ENCODE assay signal across 27 cellular contexts in the genomic region with DNA sequence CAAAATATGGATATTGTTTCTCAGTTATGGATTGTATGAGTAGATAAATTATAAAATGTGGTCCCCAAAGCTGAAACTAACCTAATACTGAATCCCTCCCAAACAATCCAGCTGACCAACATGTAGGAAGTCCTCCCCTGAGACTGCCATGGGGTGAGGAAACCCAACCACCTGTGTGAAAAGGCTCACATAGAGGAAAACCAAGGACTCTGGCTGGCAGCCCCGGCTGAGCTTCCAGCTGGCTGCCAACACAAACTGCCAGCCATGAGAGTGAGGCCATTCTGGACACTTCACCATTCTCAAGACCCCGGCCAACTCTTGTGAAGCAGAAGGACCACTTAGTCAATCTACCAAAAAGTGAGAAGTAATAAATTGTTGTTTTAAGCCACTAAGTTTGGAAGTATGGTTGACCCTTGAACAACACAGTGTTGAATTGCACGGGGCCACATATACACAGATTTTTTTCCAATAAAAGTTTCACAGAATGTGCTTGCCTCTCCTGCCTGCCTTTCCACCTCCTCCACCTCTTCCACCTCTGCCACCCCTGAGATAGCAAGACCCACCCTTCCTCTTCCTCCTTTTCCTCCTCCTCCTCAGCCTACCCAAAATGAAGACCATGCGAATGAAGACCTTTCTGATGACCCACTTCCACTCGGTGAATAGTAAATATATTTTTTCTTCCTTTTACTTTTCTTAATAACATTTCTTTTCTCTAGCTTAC. TPM values are rescaled to one million over a fixed set of nuclear protein-coding genes. Genes with fewer than 3 reads are reported as not detected.
"Had no signal": no experiment of that assay in that cellular context is flagged by ENCODE, and none has a peak within 500 bp of the region (broad histone marks: within the 10 kb centered on the region; RNA-seq: fewer than 3 reads in every experiment).

No MANE protein-coding gene starts in this region.

- H3K27me3 ChIP-seq: gastrocnemius medialis had no signal

- H3K9me3 ChIP-seq: esophagus squamous epithelium, gastrocnemius medialis, heart right ventricle, left lung, lower lobe of right lung, mucosa of descending colon had no signal

- H3K4me3 ChIP-seq: coronary artery, dorsolateral prefrontal cortex, esophagus squamous epithelium, gastrocnemius medialis, heart right ventricle, left lung, lower lobe of right lung, mucosa of descending colon had no signal

- ATAC-seq: esophagus mucosa, gastrocnemius medialis, heart right ventricle, left cardiac atrium, left lung, left ventricle myocardium superior, lower lobe of right lung, mucosa of descending colon had no signal

- DNase-seq: dermis blood vessel endothelial cell; dorsolateral prefrontal cortex; effector CD4-positive, alpha-beta T cell; effector memory CD4-positive, alpha-beta T cell; esophagus squamous epithelium; foreskin fibroblast; foreskin melanocyte; gastrocnemius medialis; glutamatergic neuron; head of caudate nucleus; heart right ventricle; hippocampal formation; left cardiac atrium; left lung; left ventricle myocardium superior; lower lobe of right lung; mesenchymal stem cell; mucosa of descending colon; naive B cell had no signal

- H3K27ac ChIP-seq: coronary artery, dorsolateral prefrontal cortex, esophagus squamous epithelium, gastrocnemius medialis, heart right ventricle, left lung, lower lobe of right lung had no signal

- FAIRE-seq: colon, endothelial cell of umbilical vein, islet of Langerhans, keratinocyte had no signal

- H3K4me1 ChIP-seq: esophagus squamous epithelium, left lung, lower lobe of right lung had no signal

- H3K36me3 ChIP-seq: esophagus squamous epithelium, gastrocnemius medialis, heart right ventricle, left lung, lower lobe of right lung had no signal

RNA-seq across cellular contexts. Expression of gene NRG2, which starts 15.3 kb away (rescaled TPM):
- total RNA-seq: kidney epithelial cell, myocyte had no signal
